In the genomic region with DNA sequence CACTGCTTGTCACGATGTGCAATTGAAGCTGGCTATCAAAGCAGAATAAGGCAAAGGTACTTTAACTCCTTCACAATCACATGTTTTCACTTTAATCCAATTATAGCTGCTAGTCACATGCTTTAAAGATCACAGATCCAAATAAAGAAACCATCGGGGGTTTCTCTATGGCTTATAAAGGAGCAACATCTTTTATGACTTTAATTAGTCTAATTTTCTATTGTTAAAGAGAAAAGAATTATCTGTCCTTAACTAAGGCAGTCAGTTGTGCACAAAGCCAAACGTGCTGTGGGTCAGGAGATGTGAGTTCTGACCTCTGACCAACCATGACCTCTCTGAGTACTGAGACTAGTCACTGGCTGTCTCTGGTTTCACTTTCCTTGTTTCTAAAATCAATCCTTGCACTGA, we compare ENCODE assay signal across 10 cellular contexts.
DNase-seq lines count a peak whose midpoint lies in the region; ATAC-seq and TF ChIP-seq lines count a peak whose summit lies in the region.
"Had no signal": no experiment of that assay in that cellular context is flagged by ENCODE, and none has a peak within 500 bp of the region (broad histone marks: within the 10 kb centered on the region; RNA-seq: fewer than 3 reads in every experiment).

No MANE protein-coding gene starts in this region.

- POLR2A ChIA-PET in CD8-positive, alpha-beta memory T cell (lab: Charles Lee), result no interaction called here

- no peaks in the 10 kb centered on the region for H3K9me3 Mint-ChIP-seq in CD8-positive, alpha-beta memory T cell

- peak overlapping the region; percentile 83 for H3K27ac ChIP-seq in left ventricle myocardium inferior (replicated peaks)
- no peak overlapping the region for H3K27ac ChIP-seq in CD8-positive, alpha-beta memory T cell (ENCODE audit: low read depth, low read length)
- H3K27ac ChIP-seq: adrenal gland had no signal

- H3K27me3 ChIP-seq in left ventricle myocardium inferior (ENCODE audit: low read depth), result no peaks in the 10 kb centered on the region
- H3K27me3 ChIP-seq in CD8-positive, alpha-beta memory T cell (ENCODE audit: insufficient read depth, low read length, poor library complexity, severe bottlenecking), result no peaks in the 10 kb centered on the region
- H3K27me3 ChIP-seq: adrenal gland had no signal

- H3K27ac Mint-ChIP-seq in CD8-positive, alpha-beta memory T cell, result no peak overlapping the region

- H3K4me3 Mint-ChIP-seq in CD8-positive, alpha-beta memory T cell, result no peak overlapping the region

- intact Hi-C loops in left ventricle myocardium inferior (cut with micrococcal nuclease), result no loop called here

- DNase-seq in left ventricle myocardium inferior (no peak), COLO829 (ENCODE audit: low spot score) (no peak)
- no peak for DNase-seq in CD8-positive, alpha-beta memory T cell
- DNase-seq in stimulated activated CD4-positive, alpha-beta T cell treated with anti-CD3 and anti-CD28 coated beads, Interleukin-1b, Interleukin-23, amount 100 ng/mL, for 48 hours, result no peak
- DNase-seq in activated CD4-positive, CD25-positive, alpha-beta regulatory T cell (lab: John Stamatoyannopoulos, UW), result no peak
- DNase-seq: adrenal gland, NCI-H510A treated with DMSO at 0.1 percent for 48 hours had no signal

- peak overlapping the region; percentile 3 for H3K4me3 ChIP-seq in left ventricle myocardium inferior
- H3K4me3 ChIP-seq in CD8-positive, alpha-beta memory T cell (ENCODE audit: low read length), result no peak overlapping the region
- H3K4me3 ChIP-seq: adrenal gland had no signal

- H3K27me3 Mint-ChIP-seq in CD8-positive, alpha-beta memory T cell, result no peaks in the 10 kb centered on the region

- peaks cover 42% of the 10 kb centered on the region for H3K4me1 ChIP-seq in left ventricle myocardium inferior
- H3K4me1 ChIP-seq in CD8-positive, alpha-beta memory T cell (ENCODE audit: insufficient read depth, low read length), result no peaks in the 10 kb centered on the region
- H3K4me1 ChIP-seq: adrenal gland had no signal

- peak; percentile 100 for ATAC-seq in GM18867 (IDR thresholded peaks at IDR 0.05; ENCODE audit: unreplicated experiment)
- ATAC-seq in GM21423 (IDR thresholded peaks at IDR 0.05; ENCODE audit: unreplicated experiment), result peak; percentile 96
- peak; percentile 96 for ATAC-seq in HG03108 (IDR thresholded peaks at IDR 0.05; ENCODE audit: unreplicated experiment)

- peaks cover 0 to 3% (median 0%) of the 10 kb centered on the region in 3 donors for H3K36me3 Mint-ChIP-seq in CD8-positive, alpha-beta memory T cell

- peaks cover 0 to 8% (median 0%) of the 10 kb centered on the region in 3 donors for H3K4me1 Mint-ChIP-seq in CD8-positive, alpha-beta memory T cell

- no peaks in the 10 kb centered on the region for H3K9me3 ChIP-seq in left ventricle myocardium inferior (replicated peaks)
- no peaks in the 10 kb centered on the region for H3K9me3 ChIP-seq in CD8-positive, alpha-beta memory T cell (ENCODE audit: low read length)
- H3K9me3 ChIP-seq: adrenal gland had no signal

- CTCF ChIA-PET in CD8-positive, alpha-beta memory T cell (lab: Charles Lee), result interaction anchor here (1.4 kb wide), 1 partner anchor 109 kb away, joined by 6 read pairs; no protein-coding TSS in a partner anchor

- TF ChIP-seq CTCF in left ventricle myocardium inferior (IDR thresholded peaks at IDR 0.05; ENCODE audit: borderline replicate concordance), result no peak

- no peaks in the 10 kb centered on the region for H3K36me3 ChIP-seq in left ventricle myocardium inferior
- H3K36me3 ChIP-seq in CD8-positive, alpha-beta memory T cell (ENCODE audit: insufficient read depth, low read length), result no peaks in the 10 kb centered on the region
- H3K36me3 ChIP-seq: adrenal gland had no signal
